In the genomic region with DNA sequence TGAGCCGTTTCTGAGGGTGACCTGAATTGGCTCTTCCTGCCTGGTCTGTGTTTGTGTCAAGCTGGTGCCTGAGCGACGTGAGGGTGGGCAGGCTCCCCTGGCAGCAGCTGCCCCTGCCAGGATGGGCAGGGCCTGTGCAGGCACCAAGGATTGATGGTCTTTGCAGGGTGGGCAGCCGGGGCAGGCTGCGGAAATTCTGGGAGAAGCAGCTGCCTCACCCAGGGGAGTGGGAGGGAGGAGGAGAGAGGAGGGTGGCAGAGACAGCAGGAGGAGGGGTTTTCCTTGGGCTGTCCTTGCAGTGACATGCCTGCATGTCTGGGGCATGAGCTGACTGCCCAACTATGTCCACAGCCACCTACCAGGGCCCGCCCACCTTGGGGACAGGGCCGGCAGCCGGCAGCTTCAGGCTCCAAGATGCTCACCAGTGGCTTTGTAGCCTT, we compare ENCODE assay signal across 16 cellular contexts. TPM values are rescaled to one million over a fixed set of nuclear protein-coding genes. Genes with fewer than 3 reads are reported as not detected.
A peak's percentile ranks its signal among the peaks of the same experiment; 100 is the strongest.
DNase-seq lines count a peak whose midpoint lies in the region; TF ChIP-seq lines count a peak whose summit lies in the region.
"Had no signal": no experiment of that assay in that cellular context is flagged by ENCODE, and none has a peak within 500 bp of the region (broad histone marks: within the 10 kb centered on the region; RNA-seq: fewer than 3 reads in every experiment).

No MANE protein-coding gene starts in this region.

- H3K9me3 ChIP-seq in SJCRH30 (replicated peaks): no peaks in the 10 kb centered on the region
- H3K9me3 ChIP-seq in right atrium auricular region: no peaks in the 10 kb centered on the region

- H3K9me3 Mint-ChIP-seq in progenitor cell of endocrine pancreas (ENCODE audit: low read depth): no peaks in the 10 kb centered on the region
- H3K9me3 Mint-ChIP-seq: activated naive CD8-positive, alpha-beta T cell treated with anti-CD3 and anti-CD28 coated beads for 36 hours; natural killer cell had no signal

- H3K27ac ChIP-seq in SJCRH30 (peak overlapping the region; percentile 48), right atrium auricular region (peak overlapping the region; percentile 73 to 84)

- H3K4me1 ChIP-seq in SJCRH30 (peaks cover 63% of the 10 kb centered on the region), right atrium auricular region (peaks cover 0 to 68% of the 10 kb centered on the region in 2 donors)

- DNase-seq in AG20443 (ENCODE audit: low spot score): peak; percentile 36
- peak; percentile 69 to 75 for DNase-seq in SJCRH30
- DNase-seq in right atrium auricular region (ENCODE audit: low spot score): peak; percentile 61
- no peak for DNase-seq in progenitor cell of endocrine pancreas (ENCODE audit: low spot score, unreplicated experiment)
- no peak for DNase-seq in cerebellum (ENCODE audit: low spot score)
- no peak for DNase-seq in NCI-H187 (lab: John Stamatoyannopoulos, UW)
- no peak for DNase-seq in GM03348 (ENCODE audit: low spot score)
- no peak for DNase-seq in activated effector memory CD4-positive, alpha-beta T cell treated with anti-CD3 and anti-CD28 coated beads, Interleukin-2, amount 50 U/mL, for 16 hours
- DNase-seq: activated CD4-positive, alpha-beta T cell treated with anti-CD3 and anti-CD28 coated beads for 1 hour; activated naive CD8-positive, alpha-beta T cell treated with anti-CD3 and anti-CD28 coated beads for 36 hours; central memory CD4-positive, alpha-beta T cell; GOT3; KG1; natural killer cell; NCI-H1436; stimulated activated naive CD4-positive, alpha-beta T cell treated with Interleukin-2 at 50 U/mL for 16 hours had no signal

- H3K27ac Mint-ChIP-seq in progenitor cell of endocrine pancreas: peak overlapping the region; percentile 24
- H3K27ac Mint-ChIP-seq: activated naive CD8-positive, alpha-beta T cell treated with anti-CD3 and anti-CD28 coated beads for 36 hours had no signal

- H3K4me3 ChIP-seq in SJCRH30: no peak overlapping the region
- no peak overlapping the region for H3K4me3 ChIP-seq in right atrium auricular region

- H3K27me3 ChIP-seq in SJCRH30 (no peaks in the 10 kb centered on the region), right atrium auricular region (no peaks in the 10 kb centered on the region)

- H3K36me3 ChIP-seq in SJCRH30: no peaks in the 10 kb centered on the region
- no peaks in the 10 kb centered on the region for H3K36me3 ChIP-seq in right atrium auricular region

- H3K4me3 Mint-ChIP-seq in progenitor cell of endocrine pancreas (ENCODE audit: low read depth): no peak overlapping the region
- H3K4me3 Mint-ChIP-seq: activated naive CD8-positive, alpha-beta T cell treated with anti-CD3 and anti-CD28 coated beads for 36 hours; natural killer cell had no signal

- peaks cover 9% of the 10 kb centered on the region for H3K4me1 Mint-ChIP-seq in progenitor cell of endocrine pancreas (ENCODE audit: low read depth)

- no peak for TF ChIP-seq CTCF in right atrium auricular region (IDR thresholded peaks at IDR 0.05)
- no peak for TF ChIP-seq CTCF in progenitor cell of endocrine pancreas (IDR thresholded peaks at IDR 0.05; ENCODE audit: unreplicated experiment)

- no peaks in the 10 kb centered on the region for H3K36me3 Mint-ChIP-seq in progenitor cell of endocrine pancreas (ENCODE audit: insufficient read depth)
- H3K36me3 Mint-ChIP-seq: activated naive CD8-positive, alpha-beta T cell treated with anti-CD3 and anti-CD28 coated beads for 36 hours; natural killer cell had no signal

- peaks cover 11% of the 10 kb centered on the region for H3K27me3 Mint-ChIP-seq in progenitor cell of endocrine pancreas
- H3K27me3 Mint-ChIP-seq: activated naive CD8-positive, alpha-beta T cell treated with anti-CD3 and anti-CD28 coated beads for 36 hours had no signal

RNA-seq across cellular contexts. Expression of gene SLC6A6, which starts 27.9 kb away (rescaled TPM):
- total RNA-seq in SJCRH30 (2014; rRNA removed; shearing (Covaris generic)): 10.5 and 10.9 TPM in 2 replicates
- total RNA-seq in right atrium auricular region (10 to 100 TPM; 81.5 to 85.9 TPM), progenitor cell of endocrine pancreas (23.8 and 28.1 TPM in 2 replicates), cerebellum (24.6 TPM)

Comparison
In these comparisons a context has a peak if more than half of its experiments do, and no peak if none do; other contexts are left out.
1. DNase-seq: peak in AG20443 (single experiment), SJCRH30 (2 of 2) and right atrium auricular region (single experiment); none in progenitor cell of endocrine pancreas (single experiment), cerebellum (single experiment), NCI-H187 (0 of 2), GM03348 (single experiment) and activated effector memory CD4-positive, alpha-beta T cell treated with anti-CD3 and anti-CD28 coated beads, Interleukin-2, amount 50 U/mL, for 16 hours (single experiment).